8 cellular contexts compared by ENCODE assay signal in the genomic region with DNA sequence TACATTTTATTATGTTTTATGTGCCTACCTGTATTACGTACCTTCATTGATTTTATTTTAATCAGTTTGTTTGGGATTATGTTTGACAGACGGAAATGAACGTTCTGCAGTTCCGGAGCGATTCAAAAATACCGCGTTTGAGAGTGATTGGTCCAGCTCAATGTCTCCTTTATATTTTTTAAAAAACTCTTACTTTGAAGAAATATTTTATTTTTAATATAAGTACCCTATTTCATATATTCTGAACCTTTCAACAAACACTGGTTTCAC.
DNase-seq lines count a peak whose midpoint lies in the region; ATAC-seq and TF ChIP-seq lines count a peak whose summit lies in the region.

No MANE protein-coding gene starts in this region.

- TF ChIP-seq CTCF in AG10803 (conservative IDR thresholded peaks at IDR 0.05; ENCODE audit: low read length): no peak
- no peak for TF ChIP-seq CTCF in foreskin keratinocyte (conservative IDR thresholded peaks at IDR 0.05)

- CTCF ChIA-PET in activated CD8-positive, alpha-beta T cell treated with anti-CD3 and anti-CD28 coated beads, Interleukin-2, amount 10 ng/mL, durations not matched to agents 7 days and 5 days (lab: Charles Lee): interaction anchor here (0.6 to 2.9 kb wide), 13 partner anchors 10 to 345 kb away, joined by 3 to 19 read pairs (median 4); a partner anchor contains a TSS

- DNase-seq in AG10803 (ENCODE audit: low read depth): no peak
- peak; percentile 65 for DNase-seq in activated CD8-positive, alpha-beta T cell treated with anti-CD3 and anti-CD28 coated beads, Interleukin-2, amount 10 ng/mL, durations not matched to agents 7 days and 5 days
- no peak for DNase-seq in foreskin keratinocyte

- peak overlapping the region; percentile 84 for H3K4me3 Mint-ChIP-seq in activated CD8-positive, alpha-beta T cell treated with anti-CD3 and anti-CD28 coated beads, Interleukin-2, amount 10 ng/mL, durations not matched to agents 7 days and 5 days

- peak overlapping the region; percentile 100 for H3K27ac Mint-ChIP-seq in activated CD8-positive, alpha-beta T cell treated with anti-CD3 and anti-CD28 coated beads, Interleukin-2, amount 10 ng/mL, durations not matched to agents 7 days and 5 days

- H3K27me3 Mint-ChIP-seq in activated CD8-positive, alpha-beta T cell treated with anti-CD3 and anti-CD28 coated beads, Interleukin-2, amount 10 ng/mL, durations not matched to agents 7 days and 5 days (ENCODE audit: low read depth): no peaks in the 10 kb centered on the region

- H3K27ac ChIP-seq in foreskin keratinocyte: peak overlapping the region; percentile 94
- no peak overlapping the region for H3K27ac ChIP-seq in rectal smooth muscle tissue (ENCODE audit: low read depth, low read length)

- no peaks in the 10 kb centered on the region for H3K36me3 ChIP-seq in rectal smooth muscle tissue (ENCODE audit: control insufficient read depth, insufficient read depth, low read length)

- H3K4me1 ChIP-seq in foreskin keratinocyte (peaks cover 8% of the 10 kb centered on the region), rectal smooth muscle tissue (ENCODE audit: control insufficient read depth, insufficient read depth, low read length) (peaks cover 2% of the 10 kb centered on the region)

- no peaks in the 10 kb centered on the region for H3K9me3 Mint-ChIP-seq in activated CD8-positive, alpha-beta T cell treated with anti-CD3 and anti-CD28 coated beads, Interleukin-2, amount 10 ng/mL, durations not matched to agents 7 days and 5 days (ENCODE audit: insufficient read depth)

- peak overlapping the region; percentile 78 for H3K4me3 ChIP-seq in AG10803 (ENCODE audit: low read length)
- H3K4me3 ChIP-seq in rectal smooth muscle tissue (ENCODE audit: low read length): peak overlapping the region; percentile 72

- POLR2A ChIA-PET in activated CD8-positive, alpha-beta T cell treated with anti-CD3 and anti-CD28 coated beads, Interleukin-2, amount 10 ng/mL, durations not matched to agents 7 days and 5 days (lab: Charles Lee): interaction anchor here (0.8 to 3.5 kb wide), 26 partner anchors 20 to 1623 kb away, joined by 3 to 59 read pairs (median 8); a partner anchor contains a TSS

- H3K27me3 ChIP-seq in foreskin keratinocyte (no peaks in the 10 kb centered on the region), rectal smooth muscle tissue (ENCODE audit: control insufficient read depth, insufficient read depth, low read length) (peaks cover 5% of the 10 kb centered on the region)

- peaks cover 29% of the 10 kb centered on the region for H3K4me1 Mint-ChIP-seq in activated CD8-positive, alpha-beta T cell treated with anti-CD3 and anti-CD28 coated beads, Interleukin-2, amount 10 ng/mL, durations not matched to agents 7 days and 5 days (ENCODE audit: low read depth)

- peaks cover 34% of the 10 kb centered on the region for H3K36me3 Mint-ChIP-seq in activated CD8-positive, alpha-beta T cell treated with anti-CD3 and anti-CD28 coated beads, Interleukin-2, amount 10 ng/mL, durations not matched to agents 7 days and 5 days (ENCODE audit: low read depth)

- ATAC-seq in GM21825 (IDR thresholded peaks at IDR 0.05; ENCODE audit: unreplicated experiment): peak; percentile 7
- ATAC-seq in activated CD8-positive, alpha-beta T cell treated with anti-CD3 and anti-CD28 coated beads, Interleukin-2, amount 10 ng/mL, durations not matched to agents 7 days and 5 days: peak; percentile 1
- no peak for ATAC-seq in foreskin keratinocyte
- no peak for ATAC-seq in HG02798 (IDR thresholded peaks at IDR 0.05; ENCODE audit: poor library complexity, unreplicated experiment)
- ATAC-seq in HG03045 (IDR thresholded peaks at IDR 0.05; ENCODE audit: unreplicated experiment): no peak
- no peak for ATAC-seq in GM19455 (IDR thresholded peaks at IDR 0.05; ENCODE audit: unreplicated experiment)

- no peak overlapping the region for H3K9ac ChIP-seq in rectal smooth muscle tissue (ENCODE audit: low read length)

Comparison
In these comparisons a context has a peak if more than half of its experiments do, and no peak if none do; other contexts are left out.
1. ATAC-seq: peak in GM21825 (single experiment) and activated CD8-positive, alpha-beta T cell treated with anti-CD3 and anti-CD28 coated beads, Interleukin-2, amount 10 ng/mL, durations not matched to agents 7 days and 5 days (single experiment); none in foreskin keratinocyte (single experiment), HG02798 (single experiment), HG03045 (single experiment) and GM19455 (single experiment).